In genomic region chr15:56831467-56831866, GRCh38 we compare ENCODE assay signal across 26 cellular contexts.
DNase-seq lines count a peak whose midpoint lies in the region; ATAC-seq, FAIRE-seq and TF ChIP-seq lines count a peak whose summit lies in the region.
"Had no signal": no experiment of that assay in that cellular context is flagged by ENCODE, and none has a peak within 500 bp of the region (broad histone marks: within the 10 kb centered on the region; RNA-seq: fewer than 3 reads in every experiment).

No MANE protein-coding gene starts in this region.

- H3K9me3 Mint-ChIP-seq in chondrocyte (ENCODE audit: low read depth) = no peaks in the 10 kb centered on the region
- H3K9me3 Mint-ChIP-seq: activated CD8-positive, alpha-beta T cell treated with anti-CD3 and anti-CD28 coated beads for 36 hours; activated naive CD4-positive, alpha-beta T cell treated with anti-CD3 and anti-CD28 coated beads, Interleukin-2, amount 50 U/mL, for 24 hours; activated T-helper 17 cell treated with anti-CD3 and anti-CD28 coated beads, Interleukin-2, amount 50 U/mL, for 72 hours; neural progenitor cell had no signal

- no peaks in the 10 kb centered on the region for H3K36me3 ChIP-seq in PC-3 (ENCODE audit: low read depth, low read length)
- no peaks in the 10 kb centered on the region for H3K36me3 ChIP-seq in pancreas
- H3K36me3 ChIP-seq in tibial artery = no peaks in the 10 kb centered on the region
- H3K36me3 ChIP-seq: neural progenitor cell had no signal

- H3K4me1 ChIP-seq in PC-3 (ENCODE audit: insufficient read depth, low read length) = peaks cover 14% of the 10 kb centered on the region
- peaks cover 3 to 13% (median 9%) of the 10 kb centered on the region in 3 donors for H3K4me1 ChIP-seq in pancreas
- peaks cover 0 to 18% (median 13%) of the 10 kb centered on the region in 4 donors for H3K4me1 ChIP-seq in tibial artery

- H3K36me3 Mint-ChIP-seq in chondrocyte (ENCODE audit: low read depth) = no peaks in the 10 kb centered on the region
- H3K36me3 Mint-ChIP-seq: activated naive CD4-positive, alpha-beta T cell treated with anti-CD3 and anti-CD28 coated beads, Interleukin-2, amount 50 U/mL, for 24 hours; neural progenitor cell had no signal

- WGBS in pancreas, 2 donors = 86 to 97% methylated on average over 1 of the region's 1 CpG

- no peaks in the 10 kb centered on the region for H3K9me3 ChIP-seq in PC-3 (ENCODE audit: low read length)
- no peaks in the 10 kb centered on the region for H3K9me3 ChIP-seq in pancreas
- no peaks in the 10 kb centered on the region for H3K9me3 ChIP-seq in tibial artery

- DNase-seq in PC-3 (no peak), chondrocyte (ENCODE audit: low spot score) (no peak), pancreas (no peak), tibial artery (no peak), putamen (ENCODE audit: low spot score) (no peak), DMS153 treated with DMSO at 0.1 percent for 48 hours (lab: John Stamatoyannopoulos, UW; ENCODE audit: unreplicated experiment) (no peak)
- no peak for DNase-seq in stimulated activated CD4-positive, alpha-beta T cell treated with anti-CD3 and anti-CD28 coated beads, Interleukin-2, amount 100 ng/mL, for 48 hours
- DNase-seq: activated CD8-positive, alpha-beta T cell treated with anti-CD3 and anti-CD28 coated beads for 36 hours; central memory CD4-positive, alpha-beta T cell; KG1; MM.1S; NCI-H2029 treated with DMSO at 0.1 percent for 48 hours; NCI-H2227 treated with DMSO at 0.1 percent for 48 hours; NCI-H748 treated with DMSO at 0.1 percent for 48 hours; stimulated activated CD4-positive, alpha-beta T cell treated with anti-CD3 and anti-CD28 coated beads, Interleukin-1b, Interleukin-23, amount 100 ng/mL, for 48 hours; T-helper 1 cell had no signal

- no peak overlapping the region for H3K4me2 ChIP-seq in PC-3 (ENCODE audit: low read length)

- peak overlapping the region; percentile 91 for H3K27ac Mint-ChIP-seq in chondrocyte (ENCODE audit: unreplicated experiment)
- H3K27ac Mint-ChIP-seq: activated CD8-positive, alpha-beta T cell treated with anti-CD3 and anti-CD28 coated beads for 36 hours; activated naive CD4-positive, alpha-beta T cell treated with anti-CD3 and anti-CD28 coated beads, Interleukin-2, amount 50 U/mL, for 24 hours; activated T-helper 17 cell treated with anti-CD3 and anti-CD28 coated beads, Interleukin-2, amount 50 U/mL, for 72 hours; neural progenitor cell had no signal

- H3K27me3 ChIP-seq in PC-3 (ENCODE audit: low read length) = no peaks in the 10 kb centered on the region
- H3K27me3 ChIP-seq in pancreas = no peaks in the 10 kb centered on the region
- no peaks in the 10 kb centered on the region for H3K27me3 ChIP-seq in tibial artery
- H3K27me3 ChIP-seq: neural progenitor cell had no signal

- no peaks in the 10 kb centered on the region for H3K79me2 ChIP-seq in PC-3 (ENCODE audit: low read length)

- H3K27ac ChIP-seq in PC-3 (ENCODE audit: low read length) = no peak overlapping the region
- H3K27ac ChIP-seq in pancreas = peak overlapping the region in 2 of 4 donors; percentile 47 to 53
- H3K27ac ChIP-seq in tibial artery = peak overlapping the region; percentile 36 to 42
- H3K27ac ChIP-seq: neural progenitor cell, RWPE1 had no signal

- no peak for TF ChIP-seq CTCF in PC-3 (conservative IDR thresholded peaks at IDR 0.05; ENCODE audit: low read depth, low read length)
- TF ChIP-seq CTCF in chondrocyte (IDR thresholded peaks at IDR 0.05) = no peak
- no peak for TF ChIP-seq CTCF in pancreas (IDR thresholded peaks at IDR 0.05)
- no peak for TF ChIP-seq CTCF in tibial artery (IDR thresholded peaks at IDR 0.05)

- ATAC-seq in PC-3 (peak; percentile 20; the same call in 1 of the 2 replicates), pancreas (peak in 3 of 4 donors; percentile 13 to 16 (median 14))
- ATAC-seq: activated CD4-positive, CD25-positive, alpha-beta regulatory T cell treated with anti-CD3 and anti-CD28 coated beads, Interleukin-2, amount 50 U/mL, for 24 hours; activated CD8-positive, alpha-beta T cell treated with anti-CD3 and anti-CD28 coated beads for 36 hours; activated T-helper 17 cell treated with anti-CD3 and anti-CD28 coated beads, Interleukin-2, amount 50 U/mL, for 72 hours; GM12878 had no signal

- H3K4me3 Mint-ChIP-seq in chondrocyte (ENCODE audit: unreplicated experiment) = no peak overlapping the region
- H3K4me3 Mint-ChIP-seq: activated CD8-positive, alpha-beta T cell treated with anti-CD3 and anti-CD28 coated beads for 36 hours; activated naive CD4-positive, alpha-beta T cell treated with anti-CD3 and anti-CD28 coated beads, Interleukin-2, amount 50 U/mL, for 24 hours; activated T-helper 17 cell treated with anti-CD3 and anti-CD28 coated beads, Interleukin-2, amount 50 U/mL, for 72 hours; neural progenitor cell had no signal

- BruUV-seq in PC-3 (replicated peaks; lab: Mats Ljungman, UMichigan) = no TSS peak

- FAIRE-seq in pancreas (lab: Jason Lieb, UNC) = no peak
- FAIRE-seq: endothelial cell of umbilical vein, GM12878, HTR-8/SVneo, keratinocyte, small intestine had no signal

- no peak overlapping the region for H3K4me3 ChIP-seq in PC-3 (ENCODE audit: low read length)
- H3K4me3 ChIP-seq in pancreas = no peak overlapping the region
- H3K4me3 ChIP-seq in tibial artery = no peak overlapping the region
- H3K4me3 ChIP-seq: GM12878, neural progenitor cell had no signal

- H2AFZ ChIP-seq in PC-3 (ENCODE audit: low read length) = no peak overlapping the region; the same call in 1 of the 2 replicates
- H2AFZ ChIP-seq: neural progenitor cell had no signal

- no peak overlapping the region for H3K9ac ChIP-seq in PC-3 (ENCODE audit: low read length)
- H3K9ac ChIP-seq: neural progenitor cell had no signal

- H3K9me2 ChIP-seq in PC-3 (replicated peaks; ENCODE audit: low read length) = no peaks in the 10 kb centered on the region

- intact Hi-C loops in PC-3 (cut with micrococcal nuclease) = no loop called here
- intact Hi-C loops in pancreas (cut with DNase I) = no loop called here
- intact Hi-C loops in tibial artery (cut with DNase I; ENCODE audit: low total_unique reads) = no loop called here

- POLR2A ChIA-PET in PC-3 (lab: Charles Lee; ENCODE audit: unreplicated experiment) = no interaction called here

- H3K27me3 Mint-ChIP-seq in chondrocyte (ENCODE audit: low read depth) = no peaks in the 10 kb centered on the region
- H3K27me3 Mint-ChIP-seq: activated CD8-positive, alpha-beta T cell treated with anti-CD3 and anti-CD28 coated beads for 36 hours; activated naive CD4-positive, alpha-beta T cell treated with anti-CD3 and anti-CD28 coated beads, Interleukin-2, amount 50 U/mL, for 24 hours had no signal

- H4K20me1 ChIP-seq in PC-3 (ENCODE audit: low read length) = no peaks in the 10 kb centered on the region

- no peaks in the 10 kb centered on the region for H3F3A ChIP-seq in PC-3 (ENCODE audit: low read length, unreplicated experiment)

- CTCF ChIA-PET in PC-3 (lab: Charles Lee) = no interaction called here

- peaks cover 41% of the 10 kb centered on the region for H3K4me1 Mint-ChIP-seq in chondrocyte (ENCODE audit: low read depth)
- H3K4me1 Mint-ChIP-seq: activated naive CD4-positive, alpha-beta T cell treated with anti-CD3 and anti-CD28 coated beads, Interleukin-2, amount 50 U/mL, for 24 hours; activated T-helper 17 cell treated with anti-CD3 and anti-CD28 coated beads, Interleukin-2, amount 50 U/mL, for 72 hours had no signal
